In genomic region chrX:71696641-71697465, GRCh38 we compare ENCODE assay signal across 13 cellular contexts. TPM values are rescaled to one million over a fixed set of nuclear protein-coding genes. Genes with fewer than 3 reads are reported as not detected.
DNase-seq lines count a peak whose midpoint lies in the region; ATAC-seq and TF ChIP-seq lines count a peak whose summit lies in the region.
"Not testable (repeated sequence)": the region's sequence is repeated elsewhere in the genome, so short reads cannot be mapped to it uniquely, and the experiment has no call there.
"Had no signal": no experiment of that assay in that cellular context is flagged by ENCODE, and none has a peak within 500 bp of the region (broad histone marks: within the 10 kb centered on the region; RNA-seq: fewer than 3 reads in every experiment).

No MANE protein-coding gene starts in this region.

- H3K4me3 ChIP-seq in CD8-positive, alpha-beta T cell (ENCODE audit: low read depth, low read length), result not testable (repeated sequence)

- ATAC-seq in CD8-positive, alpha-beta T cell, result peak; percentile 39
- ATAC-seq in GM19043 (IDR thresholded peaks at IDR 0.05; ENCODE audit: low read depth, unreplicated experiment) (peak; percentile 85), GM21717 (IDR thresholded peaks at IDR 0.05; ENCODE audit: unreplicated experiment) (peak; percentile 61), HG02870 (IDR thresholded peaks at IDR 0.05; ENCODE audit: unreplicated experiment) (peak; percentile 48), HG03354 (IDR thresholded peaks at IDR 0.05; ENCODE audit: poor library complexity, severe bottlenecking, unreplicated experiment) (peak; percentile 76), Right ventricle myocardium superior (ENCODE audit: poor library complexity) (peak; percentile 78), natural killer cell (peak; percentile 41 to 80 (median 74))
- peak; percentile 44 to 77 for ATAC-seq in activated CD4-positive, CD25-positive, alpha-beta regulatory T cell treated with anti-CD3 and anti-CD28 coated beads, Interleukin-2, amount 50 U/mL, for 24 hours

- H3K9me3 Mint-ChIP-seq in CD8-positive, alpha-beta T cell; natural killer cell: not testable (repeated sequence)

- not testable (repeated sequence) for H3K36me3 Mint-ChIP-seq in CD8-positive, alpha-beta T cell; natural killer cell

- H3K27me3 Mint-ChIP-seq in CD8-positive, alpha-beta T cell (ENCODE audit: low read depth); natural killer cell (ENCODE audit: low read depth in 2 of 2): not testable (repeated sequence)

- intact Hi-C loops in CD8-positive, alpha-beta T cell (cut with DNase I, micrococcal nuclease); Right ventricle myocardium superior (cut with DNase I); natural killer cell (cut with micrococcal nuclease): not testable (repeated sequence)

- H3K9me3 ChIP-seq in CD8-positive, alpha-beta T cell (ENCODE audit: low read length), result not testable (repeated sequence)

- H3K4me1 ChIP-seq in CD8-positive, alpha-beta T cell (ENCODE audit: insufficient read depth, low read length), result not testable (repeated sequence)

- POLR2A ChIA-PET in CD8-positive, alpha-beta T cell (lab: Charles Lee), result not testable (repeated sequence)

- not testable (repeated sequence) for H3K36me3 ChIP-seq in CD8-positive, alpha-beta T cell (ENCODE audit: insufficient read depth, low read length)

- not testable (repeated sequence) for H3K4me1 Mint-ChIP-seq in CD8-positive, alpha-beta T cell (ENCODE audit: low read depth); natural killer cell

- not testable (repeated sequence) for TF ChIP-seq CTCF in CD8-positive, alpha-beta T cell (IDR thresholded peaks at IDR 0.05); natural killer cell (IDR thresholded peaks at IDR 0.05)

- H3K27me3 ChIP-seq in CD8-positive, alpha-beta T cell (ENCODE audit: insufficient read depth, low read length), result not testable (repeated sequence)

- not testable (repeated sequence) for H3K27ac Mint-ChIP-seq in CD8-positive, alpha-beta T cell; natural killer cell

- not testable (repeated sequence) for DNase-seq in CD8-positive, alpha-beta T cell; Right ventricle myocardium superior; natural killer cell

- CTCF ChIA-PET in CD8-positive, alpha-beta T cell (lab: Charles Lee), result not testable (repeated sequence)

- not testable (repeated sequence) for H3K4me3 Mint-ChIP-seq in CD8-positive, alpha-beta T cell; natural killer cell

- H3K27ac ChIP-seq in CD8-positive, alpha-beta T cell (ENCODE audit: low read depth, low read length), result not testable (repeated sequence)

RNA-seq across cellular contexts. Expression of gene CXorf49, which starts 21.2 kb away (rescaled TPM):
- total RNA-seq in CD8-positive, alpha-beta T cell, result not detected
- total RNA-seq in Right ventricle myocardium superior, result not detected
- total RNA-seq in natural killer cell, result not detected
- total RNA-seq: A673, endodermal cell, mucosa of gallbladder, NCI-H460, uterus had no signal
